ENCODE assay signal across 9 cellular contexts in the genomic region with DNA sequence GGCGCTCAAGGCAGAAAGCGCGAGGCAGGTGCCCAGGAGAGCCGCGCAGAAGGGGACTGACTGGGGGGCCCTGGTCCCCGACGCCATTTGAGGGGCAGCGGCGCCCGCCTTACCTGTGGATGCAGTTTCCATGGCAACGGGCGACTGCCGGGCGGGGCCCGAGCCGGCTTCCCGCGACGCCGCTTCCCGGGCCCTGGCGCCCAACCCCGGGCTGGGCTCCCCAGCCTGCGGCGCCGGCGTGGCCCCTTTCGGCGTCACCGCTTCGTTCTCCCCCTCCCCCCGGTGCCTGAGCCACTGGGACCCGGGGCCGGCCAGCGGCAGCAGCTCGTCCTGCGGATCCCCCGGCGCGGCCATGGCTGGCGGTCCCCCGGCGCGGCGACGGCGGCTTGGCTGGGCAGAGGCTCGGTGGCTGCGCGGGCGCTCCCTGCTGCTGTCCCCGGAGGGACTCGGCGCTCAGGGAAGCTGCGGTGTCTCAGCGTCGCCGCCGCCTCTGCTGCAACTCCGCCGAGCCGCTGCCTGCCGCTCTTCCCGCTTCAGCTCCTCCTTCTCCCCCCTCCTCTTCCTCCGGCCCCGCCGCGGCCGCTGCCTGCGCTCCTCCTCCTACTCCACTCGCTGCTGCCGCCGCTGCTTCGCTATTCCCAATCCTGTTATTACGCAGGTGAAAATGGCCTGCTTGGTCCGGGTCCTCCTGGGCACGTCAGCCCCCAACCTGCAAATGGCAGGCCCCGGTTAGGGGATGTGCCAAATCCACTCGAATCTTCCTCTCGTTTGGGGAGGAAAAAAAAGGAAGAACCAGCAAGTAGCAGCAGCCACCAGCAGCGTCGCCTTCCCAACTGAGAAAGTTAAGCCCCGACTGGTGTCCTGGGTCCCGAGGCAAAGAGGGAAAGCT. TPM values are rescaled to one million over a fixed set of nuclear protein-coding genes. Genes with fewer than 3 reads are reported as not detected.
DNase-seq lines count a peak whose midpoint lies in the region; ATAC-seq and TF ChIP-seq lines count a peak whose summit lies in the region.
"Had no signal": no experiment of that assay in that cellular context is flagged by ENCODE, and none has a peak within 500 bp of the region (broad histone marks: within the 10 kb centered on the region; RNA-seq: fewer than 3 reads in every experiment).

A gene with protein sequence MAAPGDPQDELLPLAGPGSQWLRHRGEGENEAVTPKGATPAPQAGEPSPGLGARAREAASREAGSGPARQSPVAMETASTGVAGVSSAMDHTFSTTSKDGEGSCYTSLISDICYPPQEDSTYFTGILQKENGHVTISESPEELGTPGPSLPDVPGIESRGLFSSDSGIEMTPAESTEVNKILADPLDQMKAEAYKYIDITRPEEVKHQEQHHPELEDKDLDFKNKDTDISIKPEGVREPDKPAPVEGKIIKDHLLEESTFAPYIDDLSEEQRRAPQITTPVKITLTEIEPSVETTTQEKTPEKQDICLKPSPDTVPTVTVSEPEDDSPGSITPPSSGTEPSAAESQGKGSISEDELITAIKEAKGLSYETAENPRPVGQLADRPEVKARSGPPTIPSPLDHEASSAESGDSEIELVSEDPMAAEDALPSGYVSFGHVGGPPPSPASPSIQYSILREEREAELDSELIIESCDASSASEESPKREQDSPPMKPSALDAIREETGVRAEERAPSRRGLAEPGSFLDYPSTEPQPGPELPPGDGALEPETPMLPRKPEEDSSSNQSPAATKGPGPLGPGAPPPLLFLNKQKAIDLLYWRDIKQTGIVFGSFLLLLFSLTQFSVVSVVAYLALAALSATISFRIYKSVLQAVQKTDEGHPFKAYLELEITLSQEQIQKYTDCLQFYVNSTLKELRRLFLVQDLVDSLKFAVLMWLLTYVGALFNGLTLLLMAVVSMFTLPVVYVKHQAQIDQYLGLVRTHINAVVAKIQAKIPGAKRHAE (minus strand): TSS at position 500 of the 889 bp plus-strand sequence. CDS start 146 bp downstream, at position 354.

- no peaks in the 10 kb centered on the region for H3K36me3 Mint-ChIP-seq in CD8-positive, alpha-beta memory T cell
- peaks cover 6% of the 10 kb centered on the region for H3K36me3 Mint-ChIP-seq in MCF 10A (ENCODE audit: insufficient read depth, unreplicated experiment)

- no peaks in the 10 kb centered on the region for H4K20me1 ChIP-seq in Karpas-422 (ENCODE audit: insufficient read depth, low read depth, low read length)

- no peaks in the 10 kb centered on the region for H3K79me2 ChIP-seq in Karpas-422 (ENCODE audit: low read length)

- no peaks in the 10 kb centered on the region for H3K36me3 ChIP-seq in CD8-positive, alpha-beta memory T cell (ENCODE audit: insufficient read depth, low read length)
- H3K36me3 ChIP-seq in Karpas-422 (ENCODE audit: insufficient read depth, low read length) = no peaks in the 10 kb centered on the region

- H3K9ac ChIP-seq in Karpas-422 (ENCODE audit: low read length) = peak within 1 kb of the TSS; percentile 54

- H3K27ac Mint-ChIP-seq in CD8-positive, alpha-beta memory T cell = no peak within 1 kb of the TSS
- peak within 1 kb of the TSS; percentile 89 for H3K27ac Mint-ChIP-seq in MCF 10A (ENCODE audit: low read depth, unreplicated experiment)

- H3K27me3 ChIP-seq in CD8-positive, alpha-beta memory T cell (ENCODE audit: insufficient read depth, low read length, poor library complexity, severe bottlenecking) = peaks cover 8% of the 10 kb centered on the region
- 0 out of 2 replicates have a peak, but pooled peaks cover 3% of the 10 kb centered on the region for H3K27me3 ChIP-seq in Karpas-422 (ENCODE audit: low read length)

- BruUV-seq in MCF 10A (replicated peaks; lab: Mats Ljungman, UMichigan) = no TSS peak

- TF ChIP-seq CTCF in MCF 10A (IDR thresholded peaks at IDR 0.05; ENCODE audit: unreplicated experiment) = no peak

- peaks cover 0 to 2% (median 0%) of the 10 kb centered on the region in 5 donors for H3K9me3 Mint-ChIP-seq in CD8-positive, alpha-beta memory T cell
- H3K9me3 Mint-ChIP-seq in MCF 10A (ENCODE audit: unreplicated experiment) = no peaks in the 10 kb centered on the region

- H3K27ac ChIP-seq in CD8-positive, alpha-beta memory T cell (ENCODE audit: low read depth, low read length) = no peak within 1 kb of the TSS
- H3K27ac ChIP-seq in Karpas-422 (ENCODE audit: low read length) = no peak within 1 kb of the TSS

- peak; percentile 69 for ATAC-seq in GM19463 (IDR thresholded peaks at IDR 0.05; ENCODE audit: unreplicated experiment)
- ATAC-seq in sciatic nerve = peak; percentile 96
- no peak for ATAC-seq in HG03139 (IDR thresholded peaks at IDR 0.05; ENCODE audit: unreplicated experiment)

- POLR2A ChIA-PET in CD8-positive, alpha-beta memory T cell (lab: Charles Lee) = no interaction called here
- POLR2A ChIA-PET in MCF 10A (lab: Yijun Ruan, JAX) = interaction anchor here (0.6 to 1.1 kb wide), 2 partner anchors 163 to 213 kb away, joined by 3 to 5 read pairs; no protein-coding TSS in a partner anchor

- H3K4me2 ChIP-seq in Karpas-422 (ENCODE audit: low read depth, low read length, poor library complexity, severe bottlenecking) = peak within 1 kb of the TSS; percentile 88

- CTCF ChIA-PET in CD8-positive, alpha-beta memory T cell (lab: Charles Lee) = interaction anchor here (1.0 kb wide), 1 partner anchor 15 kb away, joined by 3 read pairs; no protein-coding TSS in a partner anchor
- CTCF ChIA-PET in MCF 10A (lab: Yijun Ruan, JAX) = interaction anchor here (0.9 kb wide), 1 partner anchor 163 kb away, joined by 4 read pairs; no protein-coding TSS in a partner anchor

- H3K4me3 ChIP-seq in CD8-positive, alpha-beta memory T cell (ENCODE audit: low read length) = no peak within 1 kb of the TSS
- H3K4me3 ChIP-seq in Karpas-422 (ENCODE audit: low read length) = peak within 1 kb of the TSS; percentile 64

- H3K4me1 ChIP-seq in CD8-positive, alpha-beta memory T cell (ENCODE audit: insufficient read depth, low read length) = no peaks in the 10 kb centered on the region
- peaks cover 15% of the 10 kb centered on the region for H3K4me1 ChIP-seq in Karpas-422 (ENCODE audit: low read length)

- peaks cover 6 to 15% (median 9%) of the 10 kb centered on the region in 3 donors for H3K4me1 Mint-ChIP-seq in CD8-positive, alpha-beta memory T cell
- peaks cover 11% of the 10 kb centered on the region for H3K4me1 Mint-ChIP-seq in MCF 10A (ENCODE audit: insufficient read depth, unreplicated experiment)

- no peaks in the 10 kb centered on the region for H3K9me2 ChIP-seq in Karpas-422 (replicated peaks; ENCODE audit: insufficient read depth, low read length)

- H3K9me3 ChIP-seq in CD8-positive, alpha-beta memory T cell (ENCODE audit: low read length) = no peaks in the 10 kb centered on the region
- no peaks in the 10 kb centered on the region for H3K9me3 ChIP-seq in Karpas-422 (ENCODE audit: low read length)

- H3K27me3 Mint-ChIP-seq in CD8-positive, alpha-beta memory T cell = peaks cover 36 to 60% of the 10 kb centered on the region in 2 donors
- H3K27me3 Mint-ChIP-seq in MCF 10A (ENCODE audit: insufficient read depth, unreplicated experiment) = no peaks in the 10 kb centered on the region

- H3K4me3 Mint-ChIP-seq in CD8-positive, alpha-beta memory T cell = peak within 1 kb of the TSS in 5 of 7 donors; percentile 59 to 78 (median 70)
- H3K4me3 Mint-ChIP-seq in MCF 10A (ENCODE audit: unreplicated experiment) = peak within 1 kb of the TSS; percentile 92

- intact Hi-C loops in MCF 10A (cut with micrococcal nuclease) = no loop called here
- intact Hi-C loops in sciatic nerve (cut with DNase I) = no loop called here

- DNase-seq in CD8-positive, alpha-beta memory T cell = no peak
- DNase-seq in Karpas-422 (peak; percentile 57), RPMI7951 (ENCODE audit: low read depth) (peak; percentile 41), MCF 10A (ENCODE audit: unreplicated experiment) (peak; percentile 64), iPS-NIHi11 (ENCODE audit: low spot score) (peak; percentile 80), sciatic nerve (ENCODE audit: low spot score) (peak; percentile 80)

- peak within 1 kb of the TSS; percentile 89 for H2AFZ ChIP-seq in Karpas-422 (ENCODE audit: low read length)

RNA-seq across cellular contexts. Expression of the gene that starts here (rescaled TPM):
- total RNA-seq in CD8-positive, alpha-beta memory T cell = under 1 TPM in 1 of 2 experiments, not detected in 1; 0.13 TPM
- not detected for polyA plus RNA-seq in CD8-positive, alpha-beta memory T cell
- 0.32 TPM in 1 of 2 replicates, not detected in the other for total RNA-seq in Karpas-422 (2014; rRNA removed; shearing (Covaris generic); ENCODE audit: low replicate concordance)
- total RNA-seq in RPMI7951 (2014; rRNA removed; shearing (Covaris generic)) = not detected in 2 replicates
- total RNA-seq in MCF 10A (2022) (8.4 and 9.8 TPM in 2 replicates), sciatic nerve (5.4 TPM)
- total RNA-seq: T-helper 1 cell treated with Interleukin-12 subunit alpha and Interleukin-12 subunit beta and Interleukin-4 antibody, amounts not matched to agents 30 ng/mL and 1 ng/mL, for 36 hours had no signal

Comparison
In these comparisons a context has a peak if more than half of its experiments do, and no peak if none do; other contexts are left out.
1. Peak in DNase-seq, H3K4me3 ChIP-seq, H3K9ac ChIP-seq and H3K4me2 ChIP-seq in Karpas-422; RNA of the gene not detected or under 1 TPM.
2. Peak in DNase-seq in RPMI7951; RNA of the gene not detected or under 1 TPM.
3. DNase-seq: peak in MCF 10A (single experiment), iPS-NIHi11 (single experiment) and sciatic nerve (single experiment); none in CD8-positive, alpha-beta memory T cell (0 of 5).